In the genomic region with DNA sequence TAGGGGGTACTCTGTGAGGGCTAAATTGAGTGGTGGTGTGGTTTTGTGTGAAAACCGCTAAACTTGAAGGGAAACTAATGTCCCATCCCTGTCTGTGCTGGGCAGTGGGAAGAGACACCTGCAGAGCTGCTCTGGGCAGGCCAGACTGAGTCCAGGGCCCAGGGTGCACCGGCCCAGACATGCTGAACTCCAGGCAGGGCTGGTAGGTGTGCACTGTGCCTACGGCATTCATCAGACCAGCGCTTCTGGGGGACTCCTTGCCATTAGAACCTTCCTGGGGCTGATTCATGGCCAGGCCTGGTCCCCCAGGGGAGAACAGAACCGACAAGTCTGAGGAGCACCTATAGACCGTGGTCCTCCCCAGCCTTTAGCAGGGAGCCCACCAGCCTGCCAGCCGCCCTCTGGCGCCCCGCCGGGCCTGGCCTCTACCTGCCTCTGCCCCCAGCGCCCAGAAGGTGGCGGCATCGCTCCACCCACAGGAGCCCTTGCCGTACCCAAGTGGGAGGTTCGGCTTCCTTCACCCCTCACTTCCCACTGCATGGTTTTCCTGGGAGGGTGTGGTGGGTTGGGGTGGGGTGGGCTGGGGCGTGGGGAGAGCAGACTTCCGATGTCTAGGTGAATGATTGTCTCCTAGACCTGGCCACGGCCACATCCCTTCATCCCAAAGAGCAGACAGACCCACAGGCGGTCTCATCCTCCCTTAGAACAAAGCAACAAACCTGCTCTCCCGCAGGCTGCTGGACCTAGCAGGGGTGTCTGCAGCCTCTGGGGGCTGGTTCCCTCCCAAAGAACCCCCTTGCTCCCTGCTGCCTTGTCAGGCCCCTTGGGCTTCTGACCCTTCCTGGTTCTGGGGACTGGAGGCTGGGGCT, we compare ENCODE assay signal across 8 cellular contexts. TPM values are rescaled to one million over a fixed set of nuclear protein-coding genes. Genes with fewer than 3 reads are reported as not detected.
A peak's percentile ranks its signal among the peaks of the same experiment; 100 is the strongest.
DNase-seq lines count a peak whose midpoint lies in the region; ATAC-seq and TF ChIP-seq lines count a peak whose summit lies in the region.

No MANE protein-coding gene starts in this region.

- H2AFZ ChIP-seq in PC-3 (ENCODE audit: low read length) = no peak overlapping the region

- TF ChIP-seq CTCF in HEK293 (tag by site-specific recombination; IDR thresholded peaks at IDR 0.05) (peak; percentile 89), PC-3 (conservative IDR thresholded peaks at IDR 0.05; ENCODE audit: low read depth, low read length) (peak; percentile 77), fibroblast of the aortic adventitia (IDR thresholded peaks at IDR 0.05; ENCODE audit: insufficient read depth, low read length) (peak; percentile 87), ovary (IDR thresholded peaks at IDR 0.05) (peak; percentile 34 to 54 (median 52))

- H3K27ac ChIP-seq in HEK293 (ENCODE audit: extremely low read depth, low read depth, low read length) (no peak overlapping the region), PC-3 (ENCODE audit: low read length) (no peak overlapping the region), ovary (no peak overlapping the region)

- H3K36me3 ChIP-seq in HEK293 (ENCODE audit: control insufficient read depth in 2 of 2, insufficient read depth in 1 of 2, low read length in 2 of 2) = peaks cover 0 to 53% of the 10 kb centered on the region in 2 experiments; a peak in 1 of 3 replicates
- peaks cover 6% of the 10 kb centered on the region; the same call in 1 of the 2 replicates for H3K36me3 ChIP-seq in PC-3 (ENCODE audit: low read depth, low read length)
- H3K36me3 ChIP-seq in ovary = no peaks in the 10 kb centered on the region

- H3K9ac ChIP-seq in PC-3 (ENCODE audit: low read length) = no peak overlapping the region

- no peaks in the 10 kb centered on the region for H4K20me1 ChIP-seq in PC-3 (ENCODE audit: low read length)

- peak; percentile 37 for DNase-seq in COLO668 (lab: John Stamatoyannopoulos, UW; ENCODE audit: unreplicated experiment)
- DNase-seq in PC-3 = peak; percentile 56
- DNase-seq in activated T-helper 1 cell treated with Interleukin-2 at 50 U/mL for 16 hours (ENCODE audit: low read depth) = peak; percentile 65
- peak; percentile 26 for DNase-seq in fibroblast of the aortic adventitia (ENCODE audit: low read depth)
- peak; percentile 48 to 80 (median 70) for DNase-seq in ovary
- DNase-seq in ureter (ENCODE audit: low spot score) = peak; percentile 66

- no peak for TF ChIP-seq EP300 in ovary (IDR thresholded peaks at IDR 0.05)

- no peaks in the 10 kb centered on the region for H3K79me2 ChIP-seq in PC-3 (ENCODE audit: low read length)

- intact Hi-C loops in PC-3 (cut with micrococcal nuclease) (loop anchor here (2.0 to 10.0 kb wide), 3 partner anchors 83 to 209 kb away; no protein-coding TSS in a partner anchor), ovary (cut with DNase I) (loop anchor here in 2 of 4 donors (10.0 kb wide), 2 partner anchors 211 to 1011 kb away; partner anchors contain the start of gene MDGA1 (in 1 of the 2))

- WGBS in ovary, 3 donors = 46 to 51% (median 48%) methylated on average over 20 of the region's 20 CpGs

- H3K27me3 ChIP-seq in PC-3 (ENCODE audit: low read length) (no peaks in the 10 kb centered on the region), ovary (no peaks in the 10 kb centered on the region)

- H3K9me2 ChIP-seq in PC-3 (replicated peaks; ENCODE audit: low read length) = no peaks in the 10 kb centered on the region

- H3K4me1 ChIP-seq in HEK293 (ENCODE audit: control insufficient read depth, insufficient read depth, low read length) (no peaks in the 10 kb centered on the region; the same call in 1 of the 2 replicates), PC-3 (ENCODE audit: insufficient read depth, low read length) (no peaks in the 10 kb centered on the region), ovary (ENCODE audit: insufficient read depth) (no peaks in the 10 kb centered on the region)

- no peak overlapping the region for H3K4me3 ChIP-seq in HEK293 (ENCODE audit: low read depth, low read length)
- H3K4me3 ChIP-seq in PC-3 (ENCODE audit: low read length) = no peak overlapping the region
- no peak overlapping the region for H3K4me3 ChIP-seq in fibroblast of the aortic adventitia (ENCODE audit: low read depth, low read length)
- H3K4me3 ChIP-seq in ovary = no peak overlapping the region

- no TSS peak for BruUV-seq in PC-3 (replicated peaks; lab: Mats Ljungman, UMichigan)

- no peak overlapping the region for H3K4me2 ChIP-seq in PC-3 (ENCODE audit: low read length)

- no peaks in the 10 kb centered on the region for H3F3A ChIP-seq in PC-3 (ENCODE audit: low read length, unreplicated experiment)

- POLR2A ChIA-PET in HEK293 (lab: Yijun Ruan, JAX) = no interaction called here
- POLR2A ChIA-PET in PC-3 (lab: Charles Lee; ENCODE audit: unreplicated experiment) = no interaction called here

- H3K9me3 ChIP-seq in HEK293 (ENCODE audit: control insufficient read depth, insufficient read depth, low read depth, low read length) (no peaks in the 10 kb centered on the region), PC-3 (ENCODE audit: low read length) (no peaks in the 10 kb centered on the region), ovary (no peaks in the 10 kb centered on the region)

- CTCF ChIA-PET in HEK293 (lab: Yijun Ruan, JAX) (interaction anchor here (0.5 to 4.3 kb wide), 24 partner anchors 8 to 1657 kb away, joined by 3 to 19 read pairs (median 4); no protein-coding TSS in a partner anchor), PC-3 (lab: Charles Lee) (no interaction called here)

- no peak for TF ChIP-seq POLR2A in ovary (IDR thresholded peaks at IDR 0.05)

- ATAC-seq in PC-3 (peak; percentile 73), HG03280 (IDR thresholded peaks at IDR 0.05; ENCODE audit: unreplicated experiment) (no peak)

TF ChIP-seq in HEK293, 187 proteins besides CTCF, POLR2A, EP300 and RAD21 (continues in another document):
- TF ChIP-seq ZNF366 (tag by site-specific recombination; conservative IDR thresholded peaks at IDR 0.05) (no peak), HIC1 (tag by site-specific recombination; IDR thresholded peaks at IDR 0.05) (no peak), YY2 (tag by site-specific recombination; IDR thresholded peaks at IDR 0.05) (no peak), ZNF184 (tag by site-specific recombination; IDR thresholded peaks at IDR 0.05) (no peak), GLI4 (tag by site-specific recombination; IDR thresholded peaks at IDR 0.05) (no peak), MYNN (tag by site-specific recombination; IDR thresholded peaks at IDR 0.05; ENCODE audit: borderline replicate concordance) (no peak), ZNF521 (tag by site-specific recombination; IDR thresholded peaks at IDR 0.05) (no peak), ZNF571 (tag by site-specific recombination; IDR thresholded peaks at IDR 0.05) (no peak), BCL11B (tag by site-specific recombination; IDR thresholded peaks at IDR 0.05; ENCODE audit: low read depth) (no peak), ZNF560 (tag by site-specific recombination; IDR thresholded peaks at IDR 0.05; ENCODE audit: borderline replicate concordance) (no peak), HOXA7 (CRISPR knock-in tag; IDR thresholded peaks at IDR 0.05; ENCODE audit: borderline replicate concordance) (no peak)
- TF ChIP-seq, protein P1, sequence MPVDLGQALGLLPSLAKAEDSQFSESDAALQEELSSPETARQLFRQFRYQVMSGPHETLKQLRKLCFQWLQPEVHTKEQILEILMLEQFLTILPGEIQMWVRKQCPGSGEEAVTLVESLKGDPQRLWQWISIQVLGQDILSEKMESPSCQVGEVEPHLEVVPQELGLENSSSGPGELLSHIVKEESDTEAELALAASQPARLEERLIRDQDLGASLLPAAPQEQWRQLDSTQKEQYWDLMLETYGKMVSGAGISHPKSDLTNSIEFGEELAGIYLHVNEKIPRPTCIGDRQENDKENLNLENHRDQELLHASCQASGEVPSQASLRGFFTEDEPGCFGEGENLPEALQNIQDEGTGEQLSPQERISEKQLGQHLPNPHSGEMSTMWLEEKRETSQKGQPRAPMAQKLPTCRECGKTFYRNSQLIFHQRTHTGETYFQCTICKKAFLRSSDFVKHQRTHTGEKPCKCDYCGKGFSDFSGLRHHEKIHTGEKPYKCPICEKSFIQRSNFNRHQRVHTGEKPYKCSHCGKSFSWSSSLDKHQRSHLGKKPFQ (tag by site-specific recombination; IDR thresholded peaks at IDR 0.05) = no peak

RNA-seq across cellular contexts. Expression of gene CCDC167, which starts 15.5 kb away (rescaled TPM):
- total RNA-seq in PC-3 (2014; rRNA removed) (54.1 and 56.9 TPM in 2 replicates), fibroblast of the aortic adventitia (ENCODE audit: low replicate concordance) (35.0 and 59.9 TPM in 2 replicates), ovary (10 to 100 TPM in 1 of 7 donors, 1 to 10 TPM in 6; 4.4 to 21.9 (median 8.1) TPM), ureter (10.0 TPM)
- 10 to 100 TPM; 11.0 to 13.5 TPM for polyA plus RNA-seq in ovary

RNA-seq across cellular contexts. Expression of gene CMTR1, which starts 51.1 kb away (rescaled TPM):
- 36.4 and 41.9 TPM in 2 replicates for total RNA-seq in PC-3 (2014; rRNA removed)
- total RNA-seq in fibroblast of the aortic adventitia (ENCODE audit: low replicate concordance) = 30.7 and 49.9 TPM in 2 replicates
- total RNA-seq in ovary = 10 to 100 TPM; 18.7 to 45.0 (median 38.4) TPM
- 10 to 100 TPM; 27.9 to 42.0 TPM for polyA plus RNA-seq in ovary
- total RNA-seq in ureter = 44.5 TPM
